In the genomic region with DNA sequence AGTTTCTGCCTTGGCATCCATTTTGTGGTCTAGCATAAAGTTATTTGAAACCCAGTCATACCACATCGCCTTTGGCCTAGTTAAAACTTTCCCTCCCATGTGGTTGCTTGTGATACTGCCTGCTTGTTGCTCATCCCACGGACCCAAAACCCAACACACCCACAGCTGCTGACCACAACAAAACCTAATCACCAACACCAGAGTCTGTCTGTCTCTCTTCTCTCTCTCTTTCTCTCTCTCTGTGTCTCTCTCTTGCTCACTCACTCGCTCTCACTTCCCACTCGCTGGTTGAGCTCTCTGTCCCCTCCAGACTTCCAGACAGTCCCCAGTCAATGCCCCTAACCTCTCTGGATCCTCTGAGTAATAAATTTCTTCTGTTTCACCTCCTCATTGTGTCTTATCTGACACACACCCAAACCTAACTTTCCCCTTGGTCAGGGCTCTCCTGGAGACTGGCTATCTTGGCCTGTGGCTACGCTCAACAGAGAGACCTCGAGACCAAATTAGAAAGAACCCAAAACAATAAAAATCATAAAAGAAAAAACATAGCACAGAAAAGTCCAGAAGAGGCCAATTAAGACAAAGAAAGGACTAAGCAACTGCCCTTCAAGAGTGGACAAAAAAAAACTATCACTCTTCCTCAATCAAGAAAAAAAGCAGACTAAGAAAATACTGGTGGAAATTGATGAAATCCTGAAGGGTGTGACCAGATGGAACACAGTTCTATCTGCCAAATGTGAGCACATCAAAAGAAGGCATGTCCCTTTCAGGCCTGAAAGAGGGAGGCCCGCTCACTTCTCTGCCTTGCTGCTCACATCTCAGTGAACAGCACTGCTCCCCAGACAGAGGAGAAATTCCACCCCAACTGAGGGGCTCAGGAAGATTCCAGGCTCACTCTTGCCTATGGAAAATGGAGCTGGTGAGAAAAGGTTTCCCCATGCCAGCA, we compare ENCODE assay signal across 9 cellular contexts. TPM values are rescaled to one million over a fixed set of nuclear protein-coding genes. Genes with fewer than 3 reads are reported as not detected.
A peak's percentile ranks its signal among the peaks of the same experiment; 100 is the strongest.
DNase-seq lines count a peak whose midpoint lies in the region; ATAC-seq lines count a peak whose summit lies in the region.
"Had no signal": no experiment of that assay in that cellular context is flagged by ENCODE, and none has a peak within 500 bp of the region (broad histone marks: within the 10 kb centered on the region; RNA-seq: fewer than 3 reads in every experiment).

No MANE protein-coding gene starts in this region.

- ATAC-seq in GM19351 (IDR thresholded peaks at IDR 0.05; ENCODE audit: unreplicated experiment), result peak; percentile 84
- peak; percentile 78 for ATAC-seq in HG03045 (IDR thresholded peaks at IDR 0.05; ENCODE audit: unreplicated experiment)
- peak; percentile 95 for ATAC-seq in activated naive CD4-positive, alpha-beta T cell treated with anti-CD3 and anti-CD28 coated beads, Interleukin-2, amount 50 U/mL, for 72 hours
- ATAC-seq in GM21723 (IDR thresholded peaks at IDR 0.05; ENCODE audit: unreplicated experiment), result no peak

- peaks cover 4 to 5% of the 10 kb centered on the region in 2 donors for H3K9me3 Mint-ChIP-seq in activated naive CD4-positive, alpha-beta T cell treated with anti-CD3 and anti-CD28 coated beads, Interleukin-2, amount 50 U/mL, for 72 hours

- peaks cover 13 to 15% of the 10 kb centered on the region in 2 donors for H3K36me3 Mint-ChIP-seq in activated naive CD4-positive, alpha-beta T cell treated with anti-CD3 and anti-CD28 coated beads, Interleukin-2, amount 50 U/mL, for 72 hours

- H3K27ac Mint-ChIP-seq in activated naive CD4-positive, alpha-beta T cell treated with anti-CD3 and anti-CD28 coated beads, Interleukin-2, amount 50 U/mL, for 72 hours, result peak overlapping the region; percentile 39 to 70

- peak; percentile 67 to 83 for DNase-seq in activated naive CD4-positive, alpha-beta T cell treated with anti-CD3 and anti-CD28 coated beads, Interleukin-2, amount 50 U/mL, for 72 hours (ENCODE audit: low spot score in 2 of 2)
- DNase-seq in stimulated activated CD4-positive, alpha-beta T cell treated with anti-CD3 and anti-CD28 coated beads, Interleukin-2, amount 100 ng/mL, for 24 hours, result peak; percentile 58 to 66
- DNase-seq in SW 1271 (lab: John Stamatoyannopoulos, UW), result no peak
- no peak for DNase-seq in NCI-H1092 treated with DMSO at 0.1 percent for 48 hours (lab: John Stamatoyannopoulos, UW)
- DNase-seq in DMS53 treated with DMSO at 0.1 percent for 48 hours (lab: John Stamatoyannopoulos, UW; ENCODE audit: unreplicated experiment), result no peak
- DNase-seq: NCI-H1105 treated with DMSO at 0.1 percent for 48 hours had no signal

RNA-seq across cellular contexts. Expression of a gene that starts 41.4 kb away (rescaled TPM):
- total RNA-seq in activated naive CD4-positive, alpha-beta T cell treated with anti-CD3 and anti-CD28 coated beads, Interleukin-2, amount 50 U/mL, for 72 hours, result 1 to 10 TPM in 1 of 2 donors, under 1 TPM in 1; 0.39 to 2.1 TPM

Comparison
In these comparisons a context has a peak if more than half of its experiments do, and no peak if none do; other contexts are left out.
1. DNase-seq: peak in activated naive CD4-positive, alpha-beta T cell treated with anti-CD3 and anti-CD28 coated beads, Interleukin-2, amount 50 U/mL, for 72 hours (2 of 2) and stimulated activated CD4-positive, alpha-beta T cell treated with anti-CD3 and anti-CD28 coated beads, Interleukin-2, amount 100 ng/mL, for 24 hours (2 of 2); none in SW 1271 (0 of 2), NCI-H1092 treated with DMSO at 0.1 percent for 48 hours (single experiment) and DMS53 treated with DMSO at 0.1 percent for 48 hours (single experiment).